11 cellular contexts compared by ENCODE assay signal in the genomic region with DNA sequence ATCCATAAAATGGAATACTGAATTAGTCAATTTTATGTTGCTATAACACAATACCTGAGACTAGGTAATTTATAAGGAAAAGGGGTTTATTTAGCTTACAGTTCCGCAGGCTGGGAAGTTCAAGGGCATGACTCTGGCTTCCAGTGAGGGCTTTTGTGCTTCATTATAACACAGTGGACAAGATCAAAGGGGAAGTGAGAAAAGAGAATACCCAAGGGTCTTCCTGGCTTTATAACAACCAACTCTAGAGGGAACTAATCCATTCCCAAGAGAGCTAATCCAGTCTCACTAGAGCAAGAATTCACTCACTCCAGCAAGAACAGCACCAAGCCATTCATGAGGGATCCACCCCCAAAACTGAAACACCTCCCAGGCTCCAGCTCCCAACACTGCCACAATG.
"Had no signal": no experiment of that assay in that cellular context is flagged by ENCODE, and none has a peak within 500 bp of the region (broad histone marks: within the 10 kb centered on the region; RNA-seq: fewer than 3 reads in every experiment).

No MANE protein-coding gene starts in this region.

- H3K4me3 Mint-ChIP-seq: activated B cell treated with CpG ODN at 0.5 μM for 24 hours; activated T-cell treated with anti-CD3 and anti-CD28 coated beads, Interleukin-2, amount 50 U/mL, for 24 hours had no signal

- ATAC-seq: gastroesophageal sphincter, left ventricle myocardium superior had no signal

- DNase-seq: activated B cell treated with CpG ODN at 0.5 μM for 24 hours; activated effector memory CD4-positive, alpha-beta T cell treated with anti-CD3 and anti-CD28 coated beads, Interleukin-2, amount 50 U/mL, for 16 hours; activated T-cell treated with anti-CD3 and anti-CD28 coated beads, Interleukin-2, amount 50 U/mL, for 24 hours; dermis blood vessel endothelial cell; left ventricle myocardium superior; mesenchymal stem cell; stimulated activated CD4-positive, alpha-beta T cell treated with anti-CD3 and anti-CD28 coated beads, Interleukin-15, amount 100 ng/mL, for 24 hours; stimulated activated CD4-positive, alpha-beta T cell treated with anti-CD3 and anti-CD28 coated beads, Interleukin-4, amount 100 ng/mL, for 24 hours; stomach had no signal

- H3K27ac Mint-ChIP-seq: activated B cell treated with CpG ODN at 0.5 μM for 24 hours; activated T-cell treated with anti-CD3 and anti-CD28 coated beads, Interleukin-2, amount 50 U/mL, for 24 hours had no signal

- H3K9me3 Mint-ChIP-seq: activated T-cell treated with anti-CD3 and anti-CD28 coated beads, Interleukin-2, amount 50 U/mL, for 24 hours had no signal

- H3K27me3 Mint-ChIP-seq: activated B cell treated with CpG ODN at 0.5 μM for 24 hours; activated naive CD8-positive, alpha-beta T cell; activated T-cell treated with anti-CD3 and anti-CD28 coated beads, Interleukin-2, amount 50 U/mL, for 24 hours had no signal
